ENCODE assay signal across 25 cellular contexts in the genomic region with DNA sequence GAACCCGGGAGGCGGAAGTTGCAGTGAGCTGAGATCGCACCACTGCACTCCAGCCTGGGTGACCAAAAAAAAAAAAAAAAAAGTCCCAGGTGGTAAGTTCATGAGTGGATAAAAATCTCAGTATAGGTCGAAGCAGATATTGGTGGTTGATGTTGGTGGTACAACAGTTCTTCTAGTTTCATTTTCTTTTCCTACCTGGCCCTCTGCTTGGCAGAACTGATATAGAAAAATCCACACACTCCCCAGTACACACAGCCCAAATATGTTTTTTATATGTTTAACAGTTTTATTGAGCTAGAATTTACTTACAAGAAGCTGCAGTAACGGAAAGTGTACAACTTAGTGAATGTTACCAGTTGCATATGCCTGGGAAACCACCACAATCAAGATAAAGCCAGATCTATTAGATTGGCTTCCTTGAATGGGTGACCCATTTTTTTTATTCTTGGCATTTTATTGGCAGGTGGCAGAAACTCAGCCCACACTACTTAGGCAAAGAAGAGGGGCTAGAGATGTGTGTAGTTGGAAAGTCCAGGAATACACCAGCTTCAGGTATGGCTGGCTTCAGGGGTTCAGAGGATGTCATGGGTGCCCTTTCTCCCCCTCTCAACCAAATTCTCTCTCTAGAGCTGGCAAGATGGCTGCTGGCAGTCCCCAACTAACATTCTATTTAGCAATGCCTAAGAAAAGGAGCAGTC.
DNase-seq lines count a peak whose midpoint lies in the region; ATAC-seq and TF ChIP-seq lines count a peak whose summit lies in the region.
"Had no signal": no experiment of that assay in that cellular context is flagged by ENCODE, and none has a peak within 500 bp of the region (broad histone marks: within the 10 kb centered on the region; RNA-seq: fewer than 3 reads in every experiment).

No MANE protein-coding gene starts in this region.

- POLR2A ChIA-PET in GM10248 (lab: Yijun Ruan, JAX) = no interaction called here

- H3K4me3 Mint-ChIP-seq in activated naive CD4-positive, alpha-beta T cell treated with anti-CD3 and anti-CD28 coated beads, Interleukin-2, amount 50 U/mL, for 24 hours = no peak overlapping the region
- peak overlapping the region; percentile 5 for H3K4me3 Mint-ChIP-seq in T-helper 17 cell
- H3K4me3 Mint-ChIP-seq in nephron = no peak overlapping the region
- no peak overlapping the region for H3K4me3 Mint-ChIP-seq in activated naive CD8-positive, alpha-beta T cell treated with anti-CD3 and anti-CD28 coated beads for 36 hours
- H3K4me3 Mint-ChIP-seq: activated naive CD4-positive, alpha-beta T cell treated with anti-CD3 and anti-CD28 coated beads, Interleukin-2, amount 10 ng/mL, durations not matched to agents 7 days and 5 days; GM23338; nephron progenitor cell had no signal

- H3K27ac ChIP-seq in upper lobe of right lung = no peak overlapping the region
- H3K27ac ChIP-seq: RWPE1, skin epidermis, stomach, tibial artery had no signal

- no peaks in the 10 kb centered on the region for H3K27me3 ChIP-seq in upper lobe of right lung
- H3K27me3 ChIP-seq: stomach, tibial artery had no signal

- H3K27ac Mint-ChIP-seq in activated naive CD4-positive, alpha-beta T cell treated with anti-CD3 and anti-CD28 coated beads, Interleukin-2, amount 50 U/mL, for 24 hours = peak overlapping the region; percentile 12
- peak overlapping the region; percentile 0 for H3K27ac Mint-ChIP-seq in T-helper 17 cell
- peak overlapping the region; percentile 47 to 74 (median 69) for H3K27ac Mint-ChIP-seq in nephron
- H3K27ac Mint-ChIP-seq in activated naive CD8-positive, alpha-beta T cell treated with anti-CD3 and anti-CD28 coated beads for 36 hours = no peak overlapping the region
- H3K27ac Mint-ChIP-seq: activated naive CD4-positive, alpha-beta T cell treated with anti-CD3 and anti-CD28 coated beads, Interleukin-2, amount 10 ng/mL, durations not matched to agents 7 days and 5 days; GM23338; nephron progenitor cell had no signal

- H3K27me3 Mint-ChIP-seq in activated naive CD4-positive, alpha-beta T cell treated with anti-CD3 and anti-CD28 coated beads, Interleukin-2, amount 50 U/mL, for 24 hours = peaks cover 2% of the 10 kb centered on the region
- peaks cover 6% of the 10 kb centered on the region for H3K27me3 Mint-ChIP-seq in T-helper 17 cell
- peaks cover 11% of the 10 kb centered on the region for H3K27me3 Mint-ChIP-seq in nephron (ENCODE audit: low read depth)
- H3K27me3 Mint-ChIP-seq in activated naive CD8-positive, alpha-beta T cell treated with anti-CD3 and anti-CD28 coated beads for 36 hours = peaks cover 63% of the 10 kb centered on the region

- CTCF ChIA-PET in GM10248 (lab: Yijun Ruan, JAX) = interaction anchor here (0.6 to 2.1 kb wide), 4 partner anchors 11 to 242 kb away, joined by 3 to 6 read pairs (median 4); no protein-coding TSS in a partner anchor

- peaks cover 62% of the 10 kb centered on the region for H3K4me1 Mint-ChIP-seq in activated naive CD4-positive, alpha-beta T cell treated with anti-CD3 and anti-CD28 coated beads, Interleukin-2, amount 50 U/mL, for 24 hours
- H3K4me1 Mint-ChIP-seq in T-helper 17 cell = peaks cover 43% of the 10 kb centered on the region
- H3K4me1 Mint-ChIP-seq in nephron = peaks cover 19% of the 10 kb centered on the region
- peaks cover 37% of the 10 kb centered on the region for H3K4me1 Mint-ChIP-seq in activated naive CD8-positive, alpha-beta T cell treated with anti-CD3 and anti-CD28 coated beads for 36 hours

- H3K9me3 Mint-ChIP-seq in activated naive CD4-positive, alpha-beta T cell treated with anti-CD3 and anti-CD28 coated beads, Interleukin-2, amount 50 U/mL, for 24 hours = no peaks in the 10 kb centered on the region
- no peaks in the 10 kb centered on the region for H3K9me3 Mint-ChIP-seq in nephron
- H3K9me3 Mint-ChIP-seq in activated naive CD8-positive, alpha-beta T cell treated with anti-CD3 and anti-CD28 coated beads for 36 hours = no peaks in the 10 kb centered on the region
- H3K9me3 Mint-ChIP-seq: activated naive CD4-positive, alpha-beta T cell treated with anti-CD3 and anti-CD28 coated beads, Interleukin-2, amount 10 ng/mL, durations not matched to agents 7 days and 5 days; GM23338 had no signal

- H3K9me3 ChIP-seq in T-helper 17 cell (ENCODE audit: control insufficient read depth, low read length, poor library complexity, severe bottlenecking) (no peaks in the 10 kb centered on the region), upper lobe of right lung (no peaks in the 10 kb centered on the region)
- H3K9me3 ChIP-seq: mucosa of descending colon, stomach, tibial artery had no signal

- no peak for TF ChIP-seq CTCF in nephron (IDR thresholded peaks at IDR 0.05; ENCODE audit: unreplicated experiment in 3 of 3)
- TF ChIP-seq CTCF in upper lobe of right lung (IDR thresholded peaks at IDR 0.05) = no peak
- no peak for TF ChIP-seq CTCF in GM10248 (IDR thresholded peaks at IDR 0.05; ENCODE audit: control extremely low read depth, extremely low read depth, low read depth, missing control alignments)

- H3K36me3 ChIP-seq in upper lobe of right lung = no peaks in the 10 kb centered on the region
- H3K36me3 ChIP-seq: stomach, tibial artery had no signal

- no peak for DNase-seq in activated naive CD4-positive, alpha-beta T cell treated with Interleukin-2 at 50 U/mL for 16 hours
- peak; percentile 63 for DNase-seq in Jurkat, Clone E6-1 (ENCODE audit: low read depth, low spot score)
- DNase-seq in T-helper 17 cell = no peak
- no peak for DNase-seq in upper lobe of right lung
- no peak for DNase-seq in activated naive CD8-positive, alpha-beta T cell treated with anti-CD3 and anti-CD28 coated beads for 36 hours
- no peak for DNase-seq in GM10248 (ENCODE audit: extremely low spot score)
- DNase-seq: activated CD4-positive, alpha-beta T cell treated with anti-CD3 and anti-CD28 coated beads for 1 hour; activated naive CD4-positive, alpha-beta T cell treated with anti-CD3 and anti-CD28 coated beads, Interleukin-2, amount 10 ng/mL, durations not matched to agents 7 days and 5 days; activated T-cell treated with anti-CD3 and anti-CD28 coated beads, Interleukin-2, amount 50 U/mL, for 48 hours; AML-193; amygdala; COR-L47; GF-D8; IMR-90; mucosa of descending colon; NCI-H2029; NCI-H2227 treated with DMSO at 0.1 percent for 48 hours; nephron progenitor cell; stomach; tibial artery had no signal

- no peak overlapping the region for H3K4me3 ChIP-seq in Jurkat, Clone E6-1 (ENCODE audit: low read length)
- H3K4me3 ChIP-seq in upper lobe of right lung = no peak overlapping the region
- H3K4me3 ChIP-seq: GM23338, mucosa of descending colon, skin epidermis, stomach, tibial artery had no signal

- H3K4me1 ChIP-seq in upper lobe of right lung = peaks cover 6% of the 10 kb centered on the region

- intact Hi-C loops in upper lobe of right lung (cut with DNase I) = no loop called here

- no peaks in the 10 kb centered on the region for H3K36me3 Mint-ChIP-seq in activated naive CD4-positive, alpha-beta T cell treated with anti-CD3 and anti-CD28 coated beads, Interleukin-2, amount 50 U/mL, for 24 hours
- H3K36me3 Mint-ChIP-seq in T-helper 17 cell (ENCODE audit: low read depth) = no peaks in the 10 kb centered on the region
- no peaks in the 10 kb centered on the region for H3K36me3 Mint-ChIP-seq in nephron (ENCODE audit: low read depth)
- H3K36me3 Mint-ChIP-seq in activated naive CD8-positive, alpha-beta T cell treated with anti-CD3 and anti-CD28 coated beads for 36 hours = peaks cover 3% of the 10 kb centered on the region
- H3K36me3 Mint-ChIP-seq: activated naive CD4-positive, alpha-beta T cell treated with anti-CD3 and anti-CD28 coated beads, Interleukin-2, amount 10 ng/mL, durations not matched to agents 7 days and 5 days had no signal

- ATAC-seq in T-helper 17 cell (peak; percentile 65), upper lobe of right lung (no peak)
- ATAC-seq: GM23338 had no signal
